In the genomic region with DNA sequence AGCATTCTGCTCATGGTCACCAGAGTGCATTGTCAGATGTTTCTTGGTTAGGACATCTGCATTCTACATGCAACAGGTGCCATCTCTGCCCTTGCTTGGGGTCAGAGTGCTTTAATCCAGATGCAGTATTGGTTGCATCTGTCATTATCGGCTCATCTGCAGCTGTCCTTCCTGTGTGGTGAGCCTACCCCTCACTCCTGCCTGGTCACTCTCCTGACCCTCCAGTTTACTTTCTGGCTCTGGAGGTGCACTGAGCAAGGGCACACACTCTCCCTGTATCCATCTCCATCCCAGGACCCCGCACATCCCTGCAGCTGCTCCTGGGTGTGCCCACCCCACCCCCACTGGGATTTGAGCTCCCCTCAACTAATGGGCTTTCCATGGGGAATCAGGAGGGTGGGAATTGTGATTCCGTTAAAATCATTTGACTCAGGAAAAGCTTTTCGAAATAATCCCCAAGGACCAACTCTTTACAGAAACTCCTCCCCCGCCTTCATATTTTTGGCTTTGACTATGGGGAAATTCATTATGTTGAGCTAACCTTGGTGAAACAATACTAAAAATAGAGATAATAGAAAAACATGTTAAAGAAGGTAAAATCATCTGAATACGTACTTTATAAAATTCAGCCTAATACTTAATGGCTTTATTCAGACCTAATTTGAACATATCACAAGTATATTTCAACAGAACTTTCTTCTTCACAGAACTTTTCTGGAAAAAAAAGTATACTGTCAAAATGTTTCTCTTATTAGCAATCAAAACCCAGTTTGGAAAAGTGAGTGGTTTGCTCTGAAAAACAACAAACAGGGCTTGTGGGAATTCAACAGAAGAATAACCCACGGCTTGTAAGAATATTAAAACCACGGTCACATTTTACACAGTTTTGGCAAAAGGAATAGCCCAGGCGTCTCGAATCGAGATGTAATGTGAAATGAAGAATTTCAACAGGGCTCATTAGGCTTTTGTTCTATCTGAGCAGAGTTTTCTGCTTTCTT, we compare ENCODE assay signal across 21 cellular contexts.
DNase-seq lines count a peak whose midpoint lies in the region; ATAC-seq and TF ChIP-seq lines count a peak whose summit lies in the region.
"Had no signal": no experiment of that assay in that cellular context is flagged by ENCODE, and none has a peak within 500 bp of the region (broad histone marks: within the 10 kb centered on the region; RNA-seq: fewer than 3 reads in every experiment).

No MANE protein-coding gene starts in this region.

- peaks cover 0 to 95% of the 10 kb centered on the region in 2 donors for H3K4me1 ChIP-seq in right atrium auricular region
- H3K4me1 ChIP-seq in rectal smooth muscle tissue (ENCODE audit: control insufficient read depth, insufficient read depth, low read length) = peaks cover 54% of the 10 kb centered on the region
- peaks cover 2 to 8% of the 10 kb centered on the region in 2 donors for H3K4me1 ChIP-seq in aorta (ENCODE audit: control insufficient read depth in 1 of 2, insufficient read depth in 2 of 2, low read length in 2 of 2)

- 10 to 18% methylated on average over 11 of the region's 11 CpGs for WGBS in aorta, 2 donors

- H3K27me3 ChIP-seq in right atrium auricular region = no peaks in the 10 kb centered on the region
- no peaks in the 10 kb centered on the region for H3K27me3 ChIP-seq in rectal smooth muscle tissue (ENCODE audit: control insufficient read depth, insufficient read depth, low read length)
- no peaks in the 10 kb centered on the region for H3K27me3 ChIP-seq in aorta (ENCODE audit: control insufficient read depth in 1 of 2, insufficient read depth in 2 of 2, low read length in 1 of 2)
- H3K27me3 ChIP-seq: cardiac muscle cell had no signal

- H3K9ac ChIP-seq in rectal smooth muscle tissue (ENCODE audit: low read length) = no peak overlapping the region
- H3K9ac ChIP-seq: KMS-11 had no signal

- no peak overlapping the region for H3K4me3 ChIP-seq in right atrium auricular region
- no peak overlapping the region for H3K4me3 ChIP-seq in fibroblast of the aortic adventitia (ENCODE audit: low read depth, low read length)
- no peak overlapping the region for H3K4me3 ChIP-seq in rectal smooth muscle tissue (ENCODE audit: low read length)
- no peak overlapping the region for H3K4me3 ChIP-seq in aorta (ENCODE audit: low read length in 2 of 2)
- H3K4me3 ChIP-seq: A549, cardiac muscle cell had no signal

- DNase-seq in right atrium auricular region (ENCODE audit: low spot score) (no peak), left ventricle myocardium superior (no peak), fibroblast of the aortic adventitia (ENCODE audit: low read depth) (peak; percentile 31), aorta (no peak), iPS-NIHi11 (ENCODE audit: low spot score) (no peak)
- DNase-seq in effector CD8-positive, alpha-beta T cell (lab: John Stamatoyannopoulos, UW) = no peak
- DNase-seq: activated CD4-positive, CD25-positive, alpha-beta regulatory T cell; activated CD8-positive, alpha-beta memory T cell treated with anti-CD3 and anti-CD28 coated beads for 24 hours; GF-D8; kidney glomerular epithelial cell; midbrain; NCI-H1105 treated with DMSO at 0.1 percent for 48 hours; NCI-H524 treated with DMSO at 0.1 percent for 48 hours; nucleus accumbens; SHP77 treated with DMSO at 0.1 percent for 48 hours had no signal

- no peak for TF ChIP-seq CTCF in right atrium auricular region (IDR thresholded peaks at IDR 0.05)
- TF ChIP-seq CTCF in fibroblast of the aortic adventitia (IDR thresholded peaks at IDR 0.05; ENCODE audit: insufficient read depth, low read length) = no peak

- H3K27ac ChIP-seq in right atrium auricular region (peak overlapping the region; percentile 47 to 67), rectal smooth muscle tissue (ENCODE audit: low read depth, low read length) (peak overlapping the region; percentile 53), aorta (ENCODE audit: low read depth in 1 of 2, low read length in 2 of 2) (peak overlapping the region; percentile 91 to 97)
- H3K27ac ChIP-seq: A549, C4-2B, cardiac muscle cell, KMS-11 had no signal

- intact Hi-C loops in left ventricle myocardium superior (cut with micrococcal nuclease) (no loop called here), aorta (cut with DNase I) (no loop called here)

- no peaks in the 10 kb centered on the region for H3K9me3 ChIP-seq in right atrium auricular region
- no peaks in the 10 kb centered on the region for H3K9me3 ChIP-seq in aorta (ENCODE audit: control insufficient read depth, low read length)
- H3K9me3 ChIP-seq: A549 had no signal

- H3K36me3 ChIP-seq in right atrium auricular region (no peaks in the 10 kb centered on the region), rectal smooth muscle tissue (ENCODE audit: control insufficient read depth, insufficient read depth, low read length) (peaks cover 3% of the 10 kb centered on the region), aorta (ENCODE audit: control insufficient read depth in 1 of 2, insufficient read depth in 2 of 2, low read length in 1 of 2) (no peaks in the 10 kb centered on the region)
- H3K36me3 ChIP-seq: cardiac muscle cell had no signal

- ATAC-seq in left ventricle myocardium superior = no peak
- ATAC-seq in aorta (ENCODE audit: low FRiP score) = no peak
- no peak for ATAC-seq in GM21723 (IDR thresholded peaks at IDR 0.05; ENCODE audit: unreplicated experiment)
- ATAC-seq: A549 had no signal
